Comparison of ENCODE assay signal across 8 cellular contexts in genomic region chr6:115842338-115842737, GRCh38.
"Had no signal": no experiment of that assay in that cellular context is flagged by ENCODE, and none has a peak within 500 bp of the region (broad histone marks: within the 10 kb centered on the region; RNA-seq: fewer than 3 reads in every experiment).

No MANE protein-coding gene starts in this region.

- H3K4me2 ChIP-seq: KMS-11 had no signal

- H3K27ac ChIP-seq: HL-60, KMS-11 had no signal

- H3K9ac ChIP-seq: KMS-11 had no signal

- DNase-seq: IMR-90, KBM-7, KG1 had no signal

- FAIRE-seq: HepG2, HTR-8/SVneo, K562 had no signal

- ATAC-seq: HepG2, K562 had no signal

- H3K4me3 ChIP-seq: K562 had no signal
